ENCODE assay signal across 39 cellular contexts in the genomic region with DNA sequence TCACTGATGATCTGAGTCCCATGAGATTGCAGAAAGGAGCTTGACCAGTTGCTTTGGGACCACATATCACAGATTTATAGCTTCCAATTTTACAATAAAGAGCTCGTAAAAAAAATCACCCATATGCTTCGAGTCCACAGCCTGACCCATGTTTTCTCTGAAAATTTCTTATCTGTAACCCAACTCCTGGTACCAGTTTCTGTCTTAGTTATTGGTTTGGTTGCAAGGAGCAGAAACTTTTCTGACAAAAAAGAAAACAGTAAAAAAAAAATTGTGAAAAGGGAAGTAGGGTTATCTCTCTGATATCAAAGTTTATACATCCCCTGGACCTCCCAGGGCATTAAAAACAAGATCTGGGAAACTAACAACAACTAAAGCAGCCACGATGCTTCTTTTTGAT. TPM values are rescaled to one million over a fixed set of nuclear protein-coding genes. Genes with fewer than 3 reads are reported as not detected.
"Had no signal": no experiment of that assay in that cellular context is flagged by ENCODE, and none has a peak within 500 bp of the region (broad histone marks: within the 10 kb centered on the region; RNA-seq: fewer than 3 reads in every experiment).

No MANE protein-coding gene starts in this region.

- H3K36me3 ChIP-seq: MG63 had no signal

- H3K4me3 ChIP-seq: MG63 had no signal

- DNase-seq: Karpas-422, Kasumi-1, MG63, MM.1S, MV-4-11, NCI-H1048, NCI-H1092, NCI-H1092 treated with DMSO at 0.1 percent for 48 hours, NCI-H1105, NCI-H1105 treated with DMSO at 0.1 percent for 48 hours, NCI-H1417, NCI-H1417 treated with DMSO at 0.1 percent for 48 hours, NCI-H1436, NCI-H1436 treated with DMSO at 0.1 percent for 48 hours, NCI-H146, NCI-H1694, NCI-H1694 treated with DMSO at 0.1 percent for 48 hours, NCI-H187, NCI-H187 treated with DMSO at 0.1 percent for 48 hours, NCI-H1930, NCI-H2029, NCI-H2029 treated with DMSO at 0.1 percent for 48 hours, NCI-H2081, NCI-H2081 treated with DMSO at 0.1 percent for 48 hours, NCI-H2107, NCI-H2171, NCI-H2171 treated with DMSO at 0.1 percent for 48 hours, NCI-H2227 treated with DMSO at 0.1 percent for 48 hours, NCI-H226, NCI-H345, NCI-H446, NCI-H446 treated with DMSO at 0.1 percent for 48 hours, NCI-H510A, NCI-H510A treated with DMSO at 0.1 percent for 48 hours, NCI-H524 had no signal

- H3K9me3 ChIP-seq: MG63 had no signal

RNA-seq across cellular contexts. Expression of a gene that starts 30.8 kb away (rescaled TPM):
- total RNA-seq: LHCN-M2, M059J, MCF 10A, NCI-H460 had no signal

RNA-seq across cellular contexts. Expression of a gene that starts 57.8 kb away (rescaled TPM):
- total RNA-seq: LHCN-M2, M059J, MCF 10A, NCI-H460 had no signal
